1 cellular context compared by ENCODE assay signal in genomic region chr2:151783133-151783520, GRCh38.
A peak's percentile ranks its signal among the peaks of the same experiment; 100 is the strongest.
TF ChIP-seq lines count a peak whose summit lies in the region.

No MANE protein-coding gene starts in this region.

TF ChIP-seq in K562, 482 proteins besides CTCF, POLR2A, EP300 and RAD21 (continues in another document):
- TF ChIP-seq ZFX (CRISPR knock-in tag; IDR thresholded peaks at IDR 0.05) (no peak), C11orf30 (IDR thresholded peaks at IDR 0.05; ENCODE audit: low read depth) (no peak), NFATC3 (IDR thresholded peaks at IDR 0.05) (0 out of 2 replicates have a peak, but pooled peaks have one; percentile 75), TSC22D4 (tag; IDR thresholded peaks at IDR 0.05) (no peak), PCBP2 (IDR thresholded peaks at IDR 0.05; ENCODE audit: low read depth, low read length, poor library complexity, severe bottlenecking) (no peak), ZBTB40 (IDR thresholded peaks at IDR 0.05) (peak; percentile 54; the same call in 1 of the 2 replicates), ZBTB40 (CRISPR knock-in tag; IDR thresholded peaks at IDR 0.05) (no peak), USF1 (CRISPR knock-in tag; IDR thresholded peaks at IDR 0.05) (no peak), POLR3A (IDR thresholded peaks at IDR 0.05; ENCODE audit: borderline replicate concordance, extremely low read depth, insufficient read depth, insufficient read length) (no peak), PRDM10 (IDR thresholded peaks at IDR 0.05; ENCODE audit: partially characterized antibody) (no peak), KLF13 (tag; IDR thresholded peaks at IDR 0.05; ENCODE audit: borderline replicate concordance, low read depth) (no peak), MBD1 (CRISPR knock-in tag; IDR thresholded peaks at IDR 0.05) (peak; percentile 65; the same call in 1 of the 2 replicates), CCAR2 (IDR thresholded peaks at IDR 0.05; ENCODE audit: low read depth, low read length) (no peak), PTTG1 (tag; IDR thresholded peaks at IDR 0.05; ENCODE audit: low read depth) (peak; percentile 46; the same call in 1 of the 2 replicates), ZNF740 (CRISPR knock-in tag; IDR thresholded peaks at IDR 0.05) (no peak), ZNF740 (tag; IDR thresholded peaks at IDR 0.05) (peak in 1 of 2 experiments; percentile 56; a peak in 1 of 4 replicates), TSHZ1 (CRISPR knock-in tag; IDR thresholded peaks at IDR 0.05) (no peak), CBFB (CRISPR knock-in tag; IDR thresholded peaks at IDR 0.05) (no peak), RBFOX2 (IDR thresholded peaks at IDR 0.05; ENCODE audit: low read depth, low read length) (peak; percentile 22; the same call in 1 of the 2 replicates), IRF1 (CRISPR knock-in tag; IDR thresholded peaks at IDR 0.05; ENCODE audit: borderline replicate concordance) (no peak), ASH1L (IDR thresholded peaks at IDR 0.05; ENCODE audit: borderline replicate concordance, low read depth, partially characterized antibody) (no peak), ETV1 (tag; conservative IDR thresholded peaks at IDR 0.05; ENCODE audit: low read depth) (no peak), NFRKB (IDR thresholded peaks at IDR 0.05; ENCODE audit: low read depth) (peak; percentile 22; the same call in 1 of the 2 replicates), HDGF (IDR thresholded peaks at IDR 0.05) (peak; percentile 80), ZBTB12 (CRISPR knock-in tag; IDR thresholded peaks at IDR 0.05) (no peak), ZNF384 (IDR thresholded peaks at IDR 0.05; ENCODE audit: low read depth, low read length) (peak; percentile 62; the same call in 1 of the 2 replicates), EWSR1 (IDR thresholded peaks at IDR 0.05; ENCODE audit: borderline replicate concordance, low read depth, partially characterized antibody) (no peak), TFAP4 (CRISPR knock-in tag; IDR thresholded peaks at IDR 0.05; ENCODE audit: borderline replicate concordance) (no peak), KDM5B (IDR thresholded peaks at IDR 0.05; ENCODE audit: insufficient replicate concordance, low read depth, low read length) (no peak), SMARCA5 (IDR thresholded peaks at IDR 0.05) (peak; percentile 29; the same call in 1 of the 2 replicates)
